Comparison of ENCODE assay signal across 1 cellular context in the genomic region with DNA sequence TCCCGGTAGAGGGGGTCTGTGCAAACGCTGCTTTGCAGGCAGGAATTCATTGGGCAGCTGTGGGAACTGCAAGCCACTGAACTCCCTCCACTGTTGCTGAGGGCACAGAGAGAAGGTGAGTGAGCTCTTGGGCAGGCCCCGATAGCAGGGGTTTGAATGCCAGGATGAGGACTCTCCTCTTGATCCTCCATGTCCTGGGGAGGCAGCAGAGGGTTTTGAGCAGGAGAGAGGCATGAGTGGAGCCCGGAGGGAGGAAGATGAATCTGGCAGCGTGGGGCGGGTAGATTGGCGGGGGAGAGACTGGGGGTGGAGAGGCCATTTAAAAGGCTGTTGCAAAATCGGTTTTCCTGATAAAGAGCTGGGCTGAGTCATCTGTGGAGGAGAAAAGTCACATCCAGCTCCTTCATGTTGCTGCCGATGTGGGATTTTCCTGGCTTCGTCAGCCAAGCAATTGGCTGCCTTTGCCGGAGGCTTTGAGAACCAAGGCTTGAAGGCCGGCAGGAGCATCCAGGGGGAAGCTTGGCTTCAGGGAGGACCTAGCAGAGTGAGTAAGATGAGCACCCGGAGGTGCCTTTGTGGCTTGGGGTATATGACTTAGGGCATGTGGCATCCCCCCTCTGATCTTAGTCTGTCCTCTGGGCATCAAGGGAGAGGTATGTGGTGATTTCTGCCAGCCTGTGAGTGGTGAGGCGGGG.
TF ChIP-seq lines count a peak whose summit lies in the region.

SYNPO (plus strand) TSS at position 350 of the 695 bp plus-strand sequence. CDS start 7,616 bp downstream, outside the sequence.

TF ChIP-seq in HEK293, 187 proteins besides CTCF, POLR2A, EP300 and RAD21 (continued from another document and continues in another):
- TF ChIP-seq, protein P1, sequence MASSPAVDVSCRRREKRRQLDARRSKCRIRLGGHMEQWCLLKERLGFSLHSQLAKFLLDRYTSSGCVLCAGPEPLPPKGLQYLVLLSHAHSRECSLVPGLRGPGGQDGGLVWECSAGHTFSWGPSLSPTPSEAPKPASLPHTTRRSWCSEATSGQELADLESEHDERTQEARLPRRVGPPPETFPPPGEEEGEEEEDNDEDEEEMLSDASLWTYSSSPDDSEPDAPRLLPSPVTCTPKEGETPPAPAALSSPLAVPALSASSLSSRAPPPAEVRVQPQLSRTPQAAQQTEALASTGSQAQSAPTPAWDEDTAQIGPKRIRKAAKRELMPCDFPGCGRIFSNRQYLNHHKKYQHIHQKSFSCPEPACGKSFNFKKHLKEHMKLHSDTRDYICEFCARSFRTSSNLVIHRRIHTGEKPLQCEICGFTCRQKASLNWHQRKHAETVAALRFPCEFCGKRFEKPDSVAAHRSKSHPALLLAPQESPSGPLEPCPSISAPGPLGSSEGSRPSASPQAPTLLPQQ (tag by site-specific recombination; IDR thresholded peaks at IDR 0.05) = peak; percentile 69
- TF ChIP-seq ZNF114 (tag by site-specific recombination; IDR thresholded peaks at IDR 0.05) (no peak), ZNF335 (tag by site-specific recombination; conservative IDR thresholded peaks at IDR 0.05) (no peak), ZNF664 (tag by site-specific recombination; IDR thresholded peaks at IDR 0.05) (no peak), SCRT1 (tag by site-specific recombination; IDR thresholded peaks at IDR 0.05; ENCODE audit: borderline replicate concordance) (no peak), ZNF214 (tag by site-specific recombination; IDR thresholded peaks at IDR 0.05; ENCODE audit: borderline replicate concordance) (no peak), ZSCAN30 (tag by site-specific recombination; IDR thresholded peaks at IDR 0.05) (no peak), ZBTB17 (tag by site-specific recombination; IDR thresholded peaks at IDR 0.05) (peak; percentile 86), ZNF423 (tag by site-specific recombination; IDR thresholded peaks at IDR 0.05) (no peak), ZNF670 (tag by site-specific recombination; IDR thresholded peaks at IDR 0.05; ENCODE audit: low read depth) (no peak), ZNF544 (tag by site-specific recombination; IDR thresholded peaks at IDR 0.05) (no peak), ZNF776 (tag by site-specific recombination; IDR thresholded peaks at IDR 0.05; ENCODE audit: borderline replicate concordance) (no peak), BCL6B (tag by site-specific recombination; IDR thresholded peaks at IDR 0.05) (no peak), ZNF521 (tag by site-specific recombination; IDR thresholded peaks at IDR 0.05) (no peak), HIC1 (tag by site-specific recombination; IDR thresholded peaks at IDR 0.05) (no peak), ZNF596 (tag by site-specific recombination; IDR thresholded peaks at IDR 0.05) (no peak), KLF16 (tag by site-specific recombination; IDR thresholded peaks at IDR 0.05) (no peak), ZNF391 (tag by site-specific recombination; IDR thresholded peaks at IDR 0.05; ENCODE audit: borderline replicate concordance, low read depth) (no peak), INSM2 (tag by site-specific recombination; IDR thresholded peaks at IDR 0.05) (no peak), ZNF416 (tag by site-specific recombination; IDR thresholded peaks at IDR 0.05) (no peak), YY2 (tag by site-specific recombination; IDR thresholded peaks at IDR 0.05) (no peak), ZNF202 (tag by site-specific recombination; IDR thresholded peaks at IDR 0.05; ENCODE audit: borderline replicate concordance) (no peak), ZNF621 (tag by site-specific recombination; IDR thresholded peaks at IDR 0.05) (no peak), TCF7L2 (IDR thresholded peaks at IDR 0.05; ENCODE audit: borderline replicate concordance, low read depth, low read length) (no peak), SCRT2 (tag by site-specific recombination; IDR thresholded peaks at IDR 0.05) (no peak), ZNF223 (tag by site-specific recombination; IDR thresholded peaks at IDR 0.05) (no peak), ZNF266 (tag by site-specific recombination; IDR thresholded peaks at IDR 0.05; ENCODE audit: low read depth) (no peak), ZBTB7A (tag by site-specific recombination; IDR thresholded peaks at IDR 0.05; ENCODE audit: low read depth) (no peak), ZFP3 (tag by site-specific recombination; IDR thresholded peaks at IDR 0.05; ENCODE audit: low read depth) (no peak), ZNF324 (tag by site-specific recombination; IDR thresholded peaks at IDR 0.05) (no peak), ZNF24 (tag by site-specific recombination; IDR thresholded peaks at IDR 0.05) (no peak), ZNF146 (tag by site-specific recombination; IDR thresholded peaks at IDR 0.05) (no peak), KLF1 (tag by site-specific recombination; IDR thresholded peaks at IDR 0.05) (no peak), GFI1B (tag by site-specific recombination; IDR thresholded peaks at IDR 0.05) (no peak; the same call in 1 of the 2 replicates), ZNF514 (tag by site-specific recombination; IDR thresholded peaks at IDR 0.05) (no peak), SETDB1 (IDR thresholded peaks at IDR 0.05; ENCODE audit: insufficient read length, low read length) (no peak), ZSCAN23 (tag by site-specific recombination; IDR thresholded peaks at IDR 0.05) (no peak), ZNF433 (tag by site-specific recombination; IDR thresholded peaks at IDR 0.05; ENCODE audit: low read depth) (no peak), ZNF311 (tag by site-specific recombination; IDR thresholded peaks at IDR 0.05; ENCODE audit: borderline replicate concordance) (no peak), ZNF175 (tag by site-specific recombination; IDR thresholded peaks at IDR 0.05) (no peak), ZNF701 (tag by site-specific recombination; IDR thresholded peaks at IDR 0.05) (no peak), HOXD13 (CRISPR knock-in tag; IDR thresholded peaks at IDR 0.05; ENCODE audit: borderline replicate concordance) (no peak)
- TF ChIP-seq, protein P2, sequence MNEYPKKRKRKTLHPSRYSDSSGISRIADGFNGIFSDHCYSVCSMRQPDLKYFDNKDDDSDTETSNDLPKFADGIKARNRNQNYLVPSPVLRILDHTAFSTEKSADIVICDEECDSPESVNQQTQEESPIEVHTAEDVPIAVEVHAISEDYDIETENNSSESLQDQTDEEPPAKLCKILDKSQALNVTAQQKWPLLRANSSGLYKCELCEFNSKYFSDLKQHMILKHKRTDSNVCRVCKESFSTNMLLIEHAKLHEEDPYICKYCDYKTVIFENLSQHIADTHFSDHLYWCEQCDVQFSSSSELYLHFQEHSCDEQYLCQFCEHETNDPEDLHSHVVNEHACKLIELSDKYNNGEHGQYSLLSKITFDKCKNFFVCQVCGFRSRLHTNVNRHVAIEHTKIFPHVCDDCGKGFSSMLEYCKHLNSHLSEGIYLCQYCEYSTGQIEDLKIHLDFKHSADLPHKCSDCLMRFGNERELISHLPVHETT (tag by site-specific recombination; IDR thresholded peaks at IDR 0.05) = no peak
- TF ChIP-seq, protein P3, sequence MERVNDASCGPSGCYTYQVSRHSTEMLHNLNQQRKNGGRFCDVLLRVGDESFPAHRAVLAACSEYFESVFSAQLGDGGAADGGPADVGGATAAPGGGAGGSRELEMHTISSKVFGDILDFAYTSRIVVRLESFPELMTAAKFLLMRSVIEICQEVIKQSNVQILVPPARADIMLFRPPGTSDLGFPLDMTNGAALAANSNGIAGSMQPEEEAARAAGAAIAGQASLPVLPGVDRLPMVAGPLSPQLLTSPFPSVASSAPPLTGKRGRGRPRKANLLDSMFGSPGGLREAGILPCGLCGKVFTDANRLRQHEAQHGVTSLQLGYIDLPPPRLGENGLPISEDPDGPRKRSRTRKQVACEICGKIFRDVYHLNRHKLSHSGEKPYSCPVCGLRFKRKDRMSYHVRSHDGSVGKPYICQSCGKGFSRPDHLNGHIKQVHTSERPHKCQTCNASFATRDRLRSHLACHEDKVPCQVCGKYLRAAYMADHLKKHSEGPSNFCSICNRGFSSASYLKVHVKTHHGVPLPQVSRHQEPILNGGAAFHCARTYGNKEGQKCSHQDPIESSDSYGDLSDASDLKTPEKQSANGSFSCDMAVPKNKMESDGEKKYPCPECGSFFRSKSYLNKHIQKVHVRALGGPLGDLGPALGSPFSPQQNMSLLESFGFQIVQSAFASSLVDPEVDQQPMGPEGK (tag by site-specific recombination; IDR thresholded peaks at IDR 0.05) = peak; percentile 80
- TF ChIP-seq, protein P4, sequence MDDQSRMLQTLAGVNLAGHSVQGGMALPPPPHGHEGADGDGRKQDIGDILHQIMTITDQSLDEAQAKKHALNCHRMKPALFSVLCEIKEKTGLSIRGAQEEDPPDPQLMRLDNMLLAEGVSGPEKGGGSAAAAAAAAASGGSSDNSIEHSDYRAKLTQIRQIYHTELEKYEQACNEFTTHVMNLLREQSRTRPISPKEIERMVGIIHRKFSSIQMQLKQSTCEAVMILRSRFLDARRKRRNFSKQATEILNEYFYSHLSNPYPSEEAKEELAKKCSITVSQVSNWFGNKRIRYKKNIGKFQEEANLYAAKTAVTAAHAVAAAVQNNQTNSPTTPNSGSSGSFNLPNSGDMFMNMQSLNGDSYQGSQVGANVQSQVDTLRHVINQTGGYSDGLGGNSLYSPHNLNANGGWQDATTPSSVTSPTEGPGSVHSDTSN (CRISPR knock-in tag; IDR thresholded peaks at IDR 0.05) = no peak
- TF ChIP-seq, protein P5, sequence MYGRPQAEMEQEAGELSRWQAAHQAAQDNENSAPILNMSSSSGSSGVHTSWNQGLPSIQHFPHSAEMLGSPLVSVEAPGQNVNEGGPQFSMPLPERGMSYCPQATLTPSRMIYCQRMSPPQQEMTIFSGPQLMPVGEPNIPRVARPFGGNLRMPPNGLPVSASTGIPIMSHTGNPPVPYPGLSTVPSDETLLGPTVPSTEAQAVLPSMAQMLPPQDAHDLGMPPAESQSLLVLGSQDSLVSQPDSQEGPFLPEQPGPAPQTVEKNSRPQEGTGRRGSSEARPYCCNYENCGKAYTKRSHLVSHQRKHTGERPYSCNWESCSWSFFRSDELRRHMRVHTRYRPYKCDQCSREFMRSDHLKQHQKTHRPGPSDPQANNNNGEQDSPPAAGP (tag by site-specific recombination; IDR thresholded peaks at IDR 0.05) = 0 out of 2 replicates have a peak, but pooled peaks have one; percentile 35
- TF ChIP-seq, protein P6, sequence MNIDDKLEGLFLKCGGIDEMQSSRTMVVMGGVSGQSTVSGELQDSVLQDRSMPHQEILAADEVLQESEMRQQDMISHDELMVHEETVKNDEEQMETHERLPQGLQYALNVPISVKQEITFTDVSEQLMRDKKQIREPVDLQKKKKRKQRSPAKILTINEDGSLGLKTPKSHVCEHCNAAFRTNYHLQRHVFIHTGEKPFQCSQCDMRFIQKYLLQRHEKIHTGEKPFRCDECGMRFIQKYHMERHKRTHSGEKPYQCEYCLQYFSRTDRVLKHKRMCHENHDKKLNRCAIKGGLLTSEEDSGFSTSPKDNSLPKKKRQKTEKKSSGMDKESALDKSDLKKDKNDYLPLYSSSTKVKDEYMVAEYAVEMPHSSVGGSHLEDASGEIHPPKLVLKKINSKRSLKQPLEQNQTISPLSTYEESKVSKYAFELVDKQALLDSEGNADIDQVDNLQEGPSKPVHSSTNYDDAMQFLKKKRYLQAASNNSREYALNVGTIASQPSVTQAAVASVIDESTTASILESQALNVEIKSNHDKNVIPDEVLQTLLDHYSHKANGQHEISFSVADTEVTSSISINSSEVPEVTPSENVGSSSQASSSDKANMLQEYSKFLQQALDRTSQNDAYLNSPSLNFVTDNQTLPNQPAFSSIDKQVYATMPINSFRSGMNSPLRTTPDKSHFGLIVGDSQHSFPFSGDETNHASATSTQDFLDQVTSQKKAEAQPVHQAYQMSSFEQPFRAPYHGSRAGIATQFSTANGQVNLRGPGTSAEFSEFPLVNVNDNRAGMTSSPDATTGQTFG (tag by site-specific recombination; IDR thresholded peaks at IDR 0.05; ENCODE audit: borderline replicate concordance) = no peak
- TF ChIP-seq, protein P7, sequence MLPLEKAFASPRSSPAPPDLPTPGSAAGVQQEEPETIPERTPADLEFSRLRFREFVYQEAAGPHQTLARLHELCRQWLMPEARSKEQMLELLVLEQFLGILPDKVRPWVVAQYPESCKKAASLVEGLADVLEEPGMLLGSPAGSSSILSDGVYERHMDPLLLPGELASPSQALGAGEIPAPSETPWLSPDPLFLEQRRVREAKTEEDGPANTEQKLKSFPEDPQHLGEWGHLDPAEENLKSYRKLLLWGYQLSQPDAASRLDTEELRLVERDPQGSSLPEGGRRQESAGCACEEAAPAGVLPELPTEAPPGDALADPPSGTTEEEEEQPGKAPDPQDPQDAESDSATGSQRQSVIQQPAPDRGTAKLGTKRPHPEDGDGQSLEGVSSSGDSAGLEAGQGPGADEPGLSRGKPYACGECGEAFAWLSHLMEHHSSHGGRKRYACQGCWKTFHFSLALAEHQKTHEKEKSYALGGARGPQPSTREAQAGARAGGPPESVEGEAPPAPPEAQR (tag by site-specific recombination; IDR thresholded peaks at IDR 0.05) = no peak
